Comparison of ENCODE assay signal across 12 cellular contexts in the genomic region with DNA sequence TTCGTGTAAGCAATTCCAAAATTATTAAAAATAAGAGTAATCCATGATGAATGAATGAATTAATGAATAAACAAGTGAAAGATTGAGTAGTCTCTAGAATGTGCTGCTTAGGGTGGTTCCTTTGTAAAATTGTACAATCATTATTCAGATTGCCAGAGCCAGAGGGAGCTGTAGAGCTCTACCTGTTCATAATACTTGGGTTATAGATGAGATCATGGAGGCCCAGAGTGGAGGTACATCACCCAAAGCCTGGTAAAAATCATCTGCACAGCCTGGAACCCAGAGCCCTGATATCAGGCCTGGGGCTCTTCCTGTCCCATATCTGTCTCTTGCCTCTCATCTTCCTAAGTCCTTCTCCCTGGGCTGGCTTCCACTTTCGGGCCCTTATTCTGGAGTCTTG.
DNase-seq lines count a peak whose midpoint lies in the region; ATAC-seq, FAIRE-seq and TF ChIP-seq lines count a peak whose summit lies in the region.
"Had no signal": no experiment of that assay in that cellular context is flagged by ENCODE, and none has a peak within 500 bp of the region (broad histone marks: within the 10 kb centered on the region; RNA-seq: fewer than 3 reads in every experiment).

No MANE protein-coding gene starts in this region.

- peak; percentile 59 for ATAC-seq in left colon

- in situ Hi-C loops in SK-MEL-5 (cut with HindIII; ENCODE audit: low pct_unique_long_range_greater_than_20kb, low sequenced_read_pairs) = no loop called here

- intact Hi-C loops in left colon (cut with DNase I, micrococcal nuclease) = no loop called here
- intact Hi-C loops in head of caudate nucleus (cut with DNase I) = no loop called here
- intact Hi-C loops in testis (cut with DNase I; ENCODE audit: low total_unique reads) = no loop called here

- POLR2A ChIA-PET in HEK293T (lab: Yijun Ruan, JAX) = no interaction called here

- H3K27me3 ChIP-seq in testis = no peaks in the 10 kb centered on the region

- no peaks in the 10 kb centered on the region for H3K9me3 ChIP-seq in testis

- peak; percentile 66 for FAIRE-seq in GM19239 (lab: Jason Lieb, UNC)
- FAIRE-seq: frontal cortex, H1 had no signal

- no peak for TF ChIP-seq CTCF in testis (IDR thresholded peaks at IDR 0.05)

- TF ChIP-seq POLR2A in testis (IDR thresholded peaks at IDR 0.05) = no peak

- no peak overlapping the region for H3K4me3 ChIP-seq in testis
- H3K4me3 ChIP-seq: lung had no signal

- DNase-seq in DMS 273 (lab: John Stamatoyannopoulos, UW; ENCODE audit: unreplicated experiment) = peak; percentile 19
- no peak for DNase-seq in DMS 273 treated with DMSO at 0.1 percent for 48 hours (lab: John Stamatoyannopoulos, UW)
- no peak for DNase-seq in GM19239 (ENCODE audit: insufficient read length, low spot score)
- DNase-seq in SK-MEL-5 (ENCODE audit: low read depth, low spot score) = peak; percentile 16
- DNase-seq in left colon = no peak
- no peak for DNase-seq in head of caudate nucleus
- DNase-seq in HEK293T (ENCODE audit: extremely low spot score) = no peak
- DNase-seq in testis = no peak
- DNase-seq: 8988T had no signal

- no peak overlapping the region for H3K27ac ChIP-seq in testis

- no peaks in the 10 kb centered on the region for H3K36me3 ChIP-seq in testis (ENCODE audit: low read depth, missing control alignments)

- 92 to 97% methylated on average over 2 of the region's 2 CpGs for WGBS in testis, 2 donors

- H3K4me1 ChIP-seq in testis = no peaks in the 10 kb centered on the region

- CTCF ChIA-PET in HEK293T (lab: Yijun Ruan, JAX) = no interaction called here

TF ChIP-seq in HEK293T, 16 proteins besides CTCF, POLR2A, EP300 and RAD21:
- no peak for TF ChIP-seq FOXA1 (IDR thresholded peaks at IDR 0.05)

Comparison
In these comparisons a context has a peak if more than half of its experiments do, and no peak if none do; other contexts are left out.
1. DNase-seq: peak in DMS 273 (single experiment) and SK-MEL-5 (single experiment); none in DMS 273 treated with DMSO at 0.1 percent for 48 hours (single experiment), GM19239 (single experiment), left colon (0 of 2), head of caudate nucleus (0 of 42), HEK293T (single experiment) and testis (single experiment).